ENCODE assay signal across 8 cellular contexts in the genomic region with DNA sequence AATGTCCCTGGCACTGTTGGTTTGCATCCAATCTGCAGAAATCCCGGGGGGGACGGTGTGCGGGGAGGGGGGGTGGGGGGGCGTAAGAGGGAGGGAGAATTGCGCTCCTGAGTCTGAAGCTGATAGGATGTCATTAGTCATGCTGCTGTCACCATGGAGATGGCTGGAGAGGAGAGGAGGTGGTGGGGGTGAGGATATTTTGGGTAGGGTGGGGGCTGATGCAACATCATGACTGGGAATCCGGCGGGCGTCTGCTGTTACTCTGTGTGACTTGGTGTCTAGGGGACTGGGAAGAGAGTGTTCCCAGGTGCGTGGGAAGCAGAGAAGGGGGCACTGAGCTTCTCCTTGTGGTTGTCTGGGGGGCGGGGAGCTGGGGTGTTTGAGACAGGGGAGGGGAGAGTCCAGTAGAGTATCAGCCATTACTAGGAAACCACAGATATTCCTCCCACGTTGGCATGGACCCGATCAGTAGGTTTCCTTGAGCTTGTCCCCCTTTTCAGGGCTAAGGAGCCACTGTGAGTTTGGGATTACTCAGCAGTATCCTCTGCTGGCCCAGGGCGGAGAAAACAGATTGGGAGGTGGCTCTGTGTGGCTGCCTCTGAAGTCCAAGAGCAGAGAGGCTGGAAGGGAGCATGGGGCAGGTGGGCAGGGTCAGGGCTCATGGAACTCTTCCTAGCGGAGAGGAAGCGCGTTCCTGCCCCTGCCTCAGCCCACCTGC. TPM values are rescaled to one million over a fixed set of nuclear protein-coding genes. Genes with fewer than 3 reads are reported as not detected.
A peak's percentile ranks its signal among the peaks of the same experiment; 100 is the strongest.
DNase-seq lines count a peak whose midpoint lies in the region; ATAC-seq, FAIRE-seq and TF ChIP-seq lines count a peak whose summit lies in the region.

No MANE protein-coding gene starts in this region.

- DNase-seq in heart left ventricle (peak in 3 of 5 donors; percentile 44 to 85 (median 61)), Right ventricle myocardium inferior (ENCODE audit: missing footprints) (no peak), adipocyte (ENCODE audit: low read depth) (peak; percentile 82), iris pigment epithelial cell (ENCODE audit: low read depth) (peak; percentile 53), RCC 7860 (ENCODE audit: low spot score) (no peak)
- no peak for DNase-seq in stimulated activated naive CD4-positive, alpha-beta T cell treated with Interleukin-2 at 50 U/mL for 16 hours (lab: John Stamatoyannopoulos, UW)

- no peak overlapping the region for H3K9ac ChIP-seq in adipocyte (ENCODE audit: low read length)

- H3K4me1 ChIP-seq in heart left ventricle = peaks cover 0 to 81% (median 47%) of the 10 kb centered on the region in 12 donors
- H3K4me1 ChIP-seq in adipocyte (ENCODE audit: control insufficient read depth, insufficient read depth, low read length) = peaks cover 54% of the 10 kb centered on the region

- intact Hi-C loops in heart left ventricle (cut with DNase I) (loop anchor here in 5 of 10 donors (5.0 to 10.0 kb wide), 5 partner anchors 71 to 141 kb away; a partner anchor contains a TSS), Right ventricle myocardium inferior (cut with DNase I) (loop anchor here (2.0 to 5.0 kb wide), 2 partner anchors 33 to 76 kb away; a partner anchor contains a TSS)

- ATAC-seq in heart left ventricle = peak in 2 of 4 donors; percentile 20 to 70
- no peak for ATAC-seq in Right ventricle myocardium inferior
- no peak for ATAC-seq in HG03432 (IDR thresholded peaks at IDR 0.05; ENCODE audit: unreplicated experiment)
- no peak for ATAC-seq in GM18858 (IDR thresholded peaks at IDR 0.05; ENCODE audit: unreplicated experiment)

- peak overlapping the region in 3 of 12 donors; percentile 5 to 55 (median 22) for H3K27ac ChIP-seq in heart left ventricle

- no peak for FAIRE-seq in RCC 7860 (lab: Jason Lieb, UNC)

- H3K27me3 ChIP-seq in heart left ventricle (no peaks in the 10 kb centered on the region), adipocyte (replicated peaks; ENCODE audit: control insufficient read depth, insufficient read depth, low read length) (peaks cover 6% of the 10 kb centered on the region)

- 53 to 61% (median 55%) methylated on average over 16 of the region's 16 CpGs for WGBS in heart left ventricle, 4 donors

- peaks cover 0 to 9% (median 0%) of the 10 kb centered on the region in 9 donors for H3K36me3 ChIP-seq in heart left ventricle
- H3K36me3 ChIP-seq in adipocyte (ENCODE audit: control insufficient read depth, insufficient read depth, low read length, severe bottlenecking) = no peaks in the 10 kb centered on the region

- TF ChIP-seq POLR2A in heart left ventricle (IDR thresholded peaks at IDR 0.05) = no peak

- H3K4me3 ChIP-seq in heart left ventricle (peak overlapping the region in 10 of 12 donors; percentile 15 to 78 (median 62)), adipocyte (ENCODE audit: low read length) (peak overlapping the region; percentile 4)

- TF ChIP-seq CTCF in heart left ventricle (IDR thresholded peaks at IDR 0.05) = no peak

- H3K9me3 ChIP-seq in heart left ventricle = no peaks in the 10 kb centered on the region
- H3K9me3 ChIP-seq in adipocyte (ENCODE audit: control insufficient read depth, low read length) = no peaks in the 10 kb centered on the region

RNA-seq across cellular contexts. Expression of a gene that starts 18.9 kb away (rescaled TPM):
- total RNA-seq in heart left ventricle (10 to 100 TPM in 1 of 9 donors, 1 to 10 TPM in 8; 1.8 to 12.6 (median 2.5) TPM), Right ventricle myocardium inferior (2.6 TPM)
- polyA plus RNA-seq in heart left ventricle = 1 to 10 TPM; 1.2 to 4.2 TPM

Comparison
In these comparisons a context has a peak if more than half of its experiments do, and no peak if none do; other contexts are left out.
1. DNase-seq: peak in heart left ventricle (3 of 5), adipocyte (single experiment) and iris pigment epithelial cell (single experiment); none in Right ventricle myocardium inferior (single experiment), stimulated activated naive CD4-positive, alpha-beta T cell treated with Interleukin-2 at 50 U/mL for 16 hours (single experiment) and RCC 7860 (single experiment).